1 cellular context compared by ENCODE assay signal in genomic region chr7:112150823-112151641, GRCh38.
A peak's percentile ranks its signal among the peaks of the same experiment; 100 is the strongest.
TF ChIP-seq lines count a peak whose summit lies in the region.

No MANE protein-coding gene starts in this region.

TF ChIP-seq in HEK293, 187 proteins besides CTCF, POLR2A, EP300 and RAD21 (continued from another document and continues in another):
- TF ChIP-seq, protein P1, sequence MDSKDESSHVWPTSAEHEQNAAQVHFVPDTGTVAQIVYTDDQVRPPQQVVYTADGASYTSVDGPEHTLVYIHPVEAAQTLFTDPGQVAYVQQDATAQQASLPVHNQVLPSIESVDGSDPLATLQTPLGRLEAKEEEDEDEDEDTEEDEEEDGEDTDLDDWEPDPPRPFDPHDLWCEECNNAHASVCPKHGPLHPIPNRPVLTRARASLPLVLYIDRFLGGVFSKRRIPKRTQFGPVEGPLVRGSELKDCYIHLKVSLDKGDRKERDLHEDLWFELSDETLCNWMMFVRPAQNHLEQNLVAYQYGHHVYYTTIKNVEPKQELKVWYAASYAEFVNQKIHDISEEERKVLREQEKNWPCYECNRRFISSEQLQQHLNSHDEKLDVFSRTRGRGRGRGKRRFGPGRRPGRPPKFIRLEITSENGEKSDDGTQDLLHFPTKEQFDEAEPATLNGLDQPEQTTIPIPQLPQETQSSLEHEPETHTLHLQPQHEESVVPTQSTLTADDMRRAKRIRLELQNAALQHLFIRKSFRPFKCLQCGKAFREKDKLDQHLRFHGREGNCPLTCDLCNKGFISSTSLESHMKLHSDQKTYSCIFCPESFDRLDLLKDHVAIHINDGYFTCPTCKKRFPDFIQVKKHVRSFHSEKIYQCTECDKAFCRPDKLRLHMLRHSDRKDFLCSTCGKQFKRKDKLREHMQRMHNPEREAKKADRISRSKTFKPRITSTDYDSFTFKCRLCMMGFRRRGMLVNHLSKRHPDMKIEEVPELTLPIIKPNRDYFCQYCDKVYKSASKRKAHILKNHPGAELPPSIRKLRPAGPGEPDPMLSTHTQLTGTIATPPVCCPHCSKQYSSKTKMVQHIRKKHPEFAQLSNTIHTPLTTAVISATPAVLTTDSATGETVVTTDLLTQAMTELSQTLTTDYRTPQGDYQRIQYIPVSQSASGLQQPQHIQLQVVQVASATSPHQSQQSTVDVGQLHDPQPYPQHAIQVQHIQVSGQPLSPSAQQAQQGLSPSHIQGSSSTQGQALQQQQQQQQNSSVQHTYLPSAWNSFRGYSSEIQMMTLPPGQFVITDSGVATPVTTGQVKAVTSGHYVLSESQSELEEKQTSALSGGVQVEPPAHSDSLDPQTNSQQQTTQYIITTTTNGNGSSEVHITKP (tag by site-specific recombination; IDR thresholded peaks at IDR 0.05): no peak; the same call in 1 of the 2 replicates
- TF ChIP-seq SALL2 (tag by site-specific recombination; IDR thresholded peaks at IDR 0.05; ENCODE audit: borderline replicate concordance): no peak
- TF ChIP-seq ZFP69B (tag by site-specific recombination; IDR thresholded peaks at IDR 0.05): no peak
- TF ChIP-seq BCL11A (tag by site-specific recombination; IDR thresholded peaks at IDR 0.05; ENCODE audit: low read depth): peak; percentile 74
- no peak for TF ChIP-seq ZNF138 (tag by site-specific recombination; IDR thresholded peaks at IDR 0.05; ENCODE audit: borderline replicate concordance)
- TF ChIP-seq ZNF214 (tag by site-specific recombination; IDR thresholded peaks at IDR 0.05; ENCODE audit: borderline replicate concordance): 0 out of 2 replicates have a peak, but pooled peaks have one; percentile 5
- TF ChIP-seq OSR2 (tag by site-specific recombination; IDR thresholded peaks at IDR 0.05): peak; percentile 100
- peak; percentile 98 for TF ChIP-seq HOXD13 (CRISPR knock-in tag; IDR thresholded peaks at IDR 0.05; ENCODE audit: borderline replicate concordance)
- no peak; the same call in 1 of the 2 replicates for TF ChIP-seq ZNF488 (tag by site-specific recombination; IDR thresholded peaks at IDR 0.05)
- no peak for TF ChIP-seq ZNF785 (tag by site-specific recombination; IDR thresholded peaks at IDR 0.05)
- no peak for TF ChIP-seq ZNF221 (tag by site-specific recombination; IDR thresholded peaks at IDR 0.05; ENCODE audit: borderline replicate concordance)
- no peak for TF ChIP-seq ZBTB10 (tag by site-specific recombination; IDR thresholded peaks at IDR 0.05)
- TF ChIP-seq ZNF654 (tag by site-specific recombination; IDR thresholded peaks at IDR 0.05; ENCODE audit: low read depth): no peak
- TF ChIP-seq ZFP41 (tag by site-specific recombination; IDR thresholded peaks at IDR 0.05; ENCODE audit: borderline replicate concordance): no peak
- peak; percentile 37; the same call in 1 of the 2 replicates for TF ChIP-seq ZNF423 (tag by site-specific recombination; IDR thresholded peaks at IDR 0.05)
- no peak for TF ChIP-seq MYNN (tag by site-specific recombination; IDR thresholded peaks at IDR 0.05; ENCODE audit: borderline replicate concordance)
- TF ChIP-seq ZNF394 (tag by site-specific recombination; IDR thresholded peaks at IDR 0.05; ENCODE audit: borderline replicate concordance): peak; percentile 77
- TF ChIP-seq ZNF266 (tag by site-specific recombination; IDR thresholded peaks at IDR 0.05; ENCODE audit: low read depth): no peak
- no peak for TF ChIP-seq ZNF76 (tag by site-specific recombination; IDR thresholded peaks at IDR 0.05; ENCODE audit: borderline replicate concordance, low read depth)
- TF ChIP-seq ZNF776 (tag by site-specific recombination; IDR thresholded peaks at IDR 0.05; ENCODE audit: borderline replicate concordance): no peak
- no peak for TF ChIP-seq ZNF747 (tag by site-specific recombination; IDR thresholded peaks at IDR 0.05)
- peak; percentile 100 for TF ChIP-seq FEZF1 (tag by site-specific recombination; IDR thresholded peaks at IDR 0.05)
- no peak for TF ChIP-seq SP3 (tag by site-specific recombination; IDR thresholded peaks at IDR 0.05)
- TF ChIP-seq ZNF639 (tag by site-specific recombination; IDR thresholded peaks at IDR 0.05): 0 out of 2 replicates have a peak, but pooled peaks have one; percentile 19
- no peak for TF ChIP-seq ZNF585B (tag by site-specific recombination; IDR thresholded peaks at IDR 0.05)
- peak; percentile 81 for TF ChIP-seq KLF10 (tag by site-specific recombination; IDR thresholded peaks at IDR 0.05)
- TF ChIP-seq ZNF140 (tag by site-specific recombination; IDR thresholded peaks at IDR 0.05): no peak
- TF ChIP-seq ZNF133 (tag by site-specific recombination; IDR thresholded peaks at IDR 0.05): peak; percentile 90
- TF ChIP-seq, protein P2, sequence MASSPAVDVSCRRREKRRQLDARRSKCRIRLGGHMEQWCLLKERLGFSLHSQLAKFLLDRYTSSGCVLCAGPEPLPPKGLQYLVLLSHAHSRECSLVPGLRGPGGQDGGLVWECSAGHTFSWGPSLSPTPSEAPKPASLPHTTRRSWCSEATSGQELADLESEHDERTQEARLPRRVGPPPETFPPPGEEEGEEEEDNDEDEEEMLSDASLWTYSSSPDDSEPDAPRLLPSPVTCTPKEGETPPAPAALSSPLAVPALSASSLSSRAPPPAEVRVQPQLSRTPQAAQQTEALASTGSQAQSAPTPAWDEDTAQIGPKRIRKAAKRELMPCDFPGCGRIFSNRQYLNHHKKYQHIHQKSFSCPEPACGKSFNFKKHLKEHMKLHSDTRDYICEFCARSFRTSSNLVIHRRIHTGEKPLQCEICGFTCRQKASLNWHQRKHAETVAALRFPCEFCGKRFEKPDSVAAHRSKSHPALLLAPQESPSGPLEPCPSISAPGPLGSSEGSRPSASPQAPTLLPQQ (tag by site-specific recombination; IDR thresholded peaks at IDR 0.05): peak; percentile 48; the same call in 1 of the 2 replicates
- TF ChIP-seq, protein P3, sequence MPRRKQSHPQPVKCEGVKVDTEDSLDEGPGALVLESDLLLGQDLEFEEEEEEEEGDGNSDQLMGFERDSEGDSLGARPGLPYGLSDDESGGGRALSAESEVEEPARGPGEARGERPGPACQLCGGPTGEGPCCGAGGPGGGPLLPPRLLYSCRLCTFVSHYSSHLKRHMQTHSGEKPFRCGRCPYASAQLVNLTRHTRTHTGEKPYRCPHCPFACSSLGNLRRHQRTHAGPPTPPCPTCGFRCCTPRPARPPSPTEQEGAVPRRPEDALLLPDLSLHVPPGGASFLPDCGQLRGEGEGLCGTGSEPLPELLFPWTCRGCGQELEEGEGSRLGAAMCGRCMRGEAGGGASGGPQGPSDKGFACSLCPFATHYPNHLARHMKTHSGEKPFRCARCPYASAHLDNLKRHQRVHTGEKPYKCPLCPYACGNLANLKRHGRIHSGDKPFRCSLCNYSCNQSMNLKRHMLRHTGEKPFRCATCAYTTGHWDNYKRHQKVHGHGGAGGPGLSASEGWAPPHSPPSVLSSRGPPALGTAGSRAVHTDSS (tag by site-specific recombination; IDR thresholded peaks at IDR 0.05): peak; percentile 56; the same call in 1 of the 2 replicates
- TF ChIP-seq ZNF239 (tag by site-specific recombination; IDR thresholded peaks at IDR 0.05): no peak
- TF ChIP-seq, protein P4, sequence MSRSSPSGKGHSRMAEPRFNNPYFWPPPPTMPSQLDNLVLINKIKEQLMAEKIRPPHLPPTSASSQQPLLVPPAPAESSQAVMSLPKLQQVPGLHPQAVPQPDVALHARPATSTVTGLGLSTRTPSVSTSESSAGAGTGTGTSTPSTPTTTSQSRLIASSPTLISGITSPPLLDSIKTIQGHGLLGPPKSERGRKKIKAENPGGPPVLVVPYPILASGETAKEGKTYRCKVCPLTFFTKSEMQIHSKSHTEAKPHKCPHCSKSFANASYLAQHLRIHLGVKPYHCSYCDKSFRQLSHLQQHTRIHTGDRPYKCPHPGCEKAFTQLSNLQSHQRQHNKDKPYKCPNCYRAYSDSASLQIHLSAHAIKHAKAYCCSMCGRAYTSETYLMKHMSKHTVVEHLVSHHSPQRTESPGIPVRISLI (tag by site-specific recombination; IDR thresholded peaks at IDR 0.05): no peak
- TF ChIP-seq ZNF114 (tag by site-specific recombination; IDR thresholded peaks at IDR 0.05): no peak
- no peak for TF ChIP-seq ZNF169 (tag by site-specific recombination; IDR thresholded peaks at IDR 0.05)
- no peak for TF ChIP-seq ZNF223 (tag by site-specific recombination; IDR thresholded peaks at IDR 0.05)
- TF ChIP-seq ZBTB20 (tag by site-specific recombination; IDR thresholded peaks at IDR 0.05): 0 out of 2 replicates have a peak, but pooled peaks have one; percentile 20
- no peak for TF ChIP-seq ZNF292 (tag by site-specific recombination; IDR thresholded peaks at IDR 0.05; ENCODE audit: borderline replicate concordance, low read depth)
- no peak for TF ChIP-seq ZNF530 (tag by site-specific recombination; IDR thresholded peaks at IDR 0.05; ENCODE audit: low read depth)
- TF ChIP-seq, protein P5, sequence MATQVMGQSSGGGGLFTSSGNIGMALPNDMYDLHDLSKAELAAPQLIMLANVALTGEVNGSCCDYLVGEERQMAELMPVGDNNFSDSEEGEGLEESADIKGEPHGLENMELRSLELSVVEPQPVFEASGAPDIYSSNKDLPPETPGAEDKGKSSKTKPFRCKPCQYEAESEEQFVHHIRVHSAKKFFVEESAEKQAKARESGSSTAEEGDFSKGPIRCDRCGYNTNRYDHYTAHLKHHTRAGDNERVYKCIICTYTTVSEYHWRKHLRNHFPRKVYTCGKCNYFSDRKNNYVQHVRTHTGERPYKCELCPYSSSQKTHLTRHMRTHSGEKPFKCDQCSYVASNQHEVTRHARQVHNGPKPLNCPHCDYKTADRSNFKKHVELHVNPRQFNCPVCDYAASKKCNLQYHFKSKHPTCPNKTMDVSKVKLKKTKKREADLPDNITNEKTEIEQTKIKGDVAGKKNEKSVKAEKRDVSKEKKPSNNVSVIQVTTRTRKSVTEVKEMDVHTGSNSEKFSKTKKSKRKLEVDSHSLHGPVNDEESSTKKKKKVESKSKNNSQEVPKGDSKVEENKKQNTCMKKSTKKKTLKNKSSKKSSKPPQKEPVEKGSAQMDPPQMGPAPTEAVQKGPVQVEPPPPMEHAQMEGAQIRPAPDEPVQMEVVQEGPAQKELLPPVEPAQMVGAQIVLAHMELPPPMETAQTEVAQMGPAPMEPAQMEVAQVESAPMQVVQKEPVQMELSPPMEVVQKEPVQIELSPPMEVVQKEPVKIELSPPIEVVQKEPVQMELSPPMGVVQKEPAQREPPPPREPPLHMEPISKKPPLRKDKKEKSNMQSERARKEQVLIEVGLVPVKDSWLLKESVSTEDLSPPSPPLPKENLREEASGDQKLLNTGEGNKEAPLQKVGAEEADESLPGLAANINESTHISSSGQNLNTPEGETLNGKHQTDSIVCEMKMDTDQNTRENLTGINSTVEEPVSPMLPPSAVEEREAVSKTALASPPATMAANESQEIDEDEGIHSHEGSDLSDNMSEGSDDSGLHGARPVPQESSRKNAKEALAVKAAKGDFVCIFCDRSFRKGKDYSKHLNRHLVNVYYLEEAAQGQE (tag by site-specific recombination; IDR thresholded peaks at IDR 0.05): no peak
- peak; percentile 60 for TF ChIP-seq ZNF596 (tag by site-specific recombination; IDR thresholded peaks at IDR 0.05)
- no peak for TF ChIP-seq ZNF341 (tag by site-specific recombination; IDR thresholded peaks at IDR 0.05; ENCODE audit: low read depth)
- no peak for TF ChIP-seq ZNF157 (tag by site-specific recombination; IDR thresholded peaks at IDR 0.05)
- TF ChIP-seq ZBTB44 (tag by site-specific recombination; IDR thresholded peaks at IDR 0.05): peak; percentile 65; the same call in 1 of the 2 replicates
- TF ChIP-seq ZNF248 (tag by site-specific recombination; IDR thresholded peaks at IDR 0.05): no peak
